In genomic region chr5:118692811-118693342, GRCh38 we compare ENCODE assay signal across 10 cellular contexts.
DNase-seq lines count a peak whose midpoint lies in the region; ATAC-seq and TF ChIP-seq lines count a peak whose summit lies in the region.
"Had no signal": no experiment of that assay in that cellular context is flagged by ENCODE, and none has a peak within 500 bp of the region (broad histone marks: within the 10 kb centered on the region; RNA-seq: fewer than 3 reads in every experiment).

No MANE protein-coding gene starts in this region.

- DNase-seq in Right ventricle myocardium superior (no peak), right atrium auricular region (ENCODE audit: low spot score) (no peak), NCI-H524 treated with DMSO at 0.1 percent for 48 hours (lab: John Stamatoyannopoulos, UW) (peak; percentile 79), iPS DF 19.7 (ENCODE audit: low read depth, low spot score) (peak; percentile 12), NCI-H1436 treated with DMSO at 0.1 percent for 48 hours (lab: John Stamatoyannopoulos, UW) (no peak), NCI-H526 (lab: John Stamatoyannopoulos, UW) (no peak)
- DNase-seq: ACHN; naive thymus-derived CD8-positive, alpha-beta T cell had no signal

- intact Hi-C loops in Right ventricle myocardium superior (cut with DNase I): no loop called here

- H3K4me1 ChIP-seq in right atrium auricular region: no peaks in the 10 kb centered on the region

- no peak for TF ChIP-seq CTCF in right atrium auricular region (IDR thresholded peaks at IDR 0.05)

- H3K9me3 ChIP-seq in right atrium auricular region: no peaks in the 10 kb centered on the region

- H3K4me3 ChIP-seq in right atrium auricular region: no peak overlapping the region

- ATAC-seq in Right ventricle myocardium superior (ENCODE audit: poor library complexity) (peak; percentile 58), GM21367 (IDR thresholded peaks at IDR 0.05; ENCODE audit: unreplicated experiment) (no peak), HG03469 (IDR thresholded peaks at IDR 0.05; ENCODE audit: unreplicated experiment) (no peak)
- ATAC-seq: naive thymus-derived CD8-positive, alpha-beta T cell had no signal

- no peaks in the 10 kb centered on the region for H3K36me3 ChIP-seq in right atrium auricular region

- no peak overlapping the region for H3K27ac ChIP-seq in right atrium auricular region

- no peaks in the 10 kb centered on the region for H3K27me3 ChIP-seq in right atrium auricular region

Comparison
In these comparisons a context has a peak if more than half of its experiments do, and no peak if none do; other contexts are left out.
1. DNase-seq: peak in NCI-H524 treated with DMSO at 0.1 percent for 48 hours (single experiment) and iPS DF 19.7 (single experiment); none in Right ventricle myocardium superior (single experiment), right atrium auricular region (single experiment), NCI-H1436 treated with DMSO at 0.1 percent for 48 hours (single experiment) and NCI-H526 (0 of 2).